ENCODE assay signal across 14 cellular contexts in genomic region chr6:132560087-132560486, GRCh38. TPM values are rescaled to one million over a fixed set of nuclear protein-coding genes. Genes with fewer than 3 reads are reported as not detected.
"Had no signal": no experiment of that assay in that cellular context is flagged by ENCODE, and none has a peak within 500 bp of the region (broad histone marks: within the 10 kb centered on the region; RNA-seq: fewer than 3 reads in every experiment).

No MANE protein-coding gene starts in this region.

RNA-seq across cellular contexts. Expression of gene TAAR8, which starts 7.6 kb away (rescaled TPM):
- total RNA-seq: activated B cell treated with CpG ODN at 0.5 μM for 24 hours; activated CD4-positive, alpha-beta memory T cell treated with anti-CD3 and anti-CD28 coated beads for 36 hours; activated CD4-positive, alpha-beta memory T cell treated with anti-CD3 and anti-CD28 coated beads, Interleukin-2, amount 10 ng/mL, durations not matched to agents 7 days and 5 days; activated CD4-positive, alpha-beta T cell treated with anti-CD3 and anti-CD28 coated beads for 36 hours; activated CD4-positive, alpha-beta T cell treated with anti-CD3 and anti-CD28 coated beads, Interleukin-2, amount 10 ng/mL, durations not matched to agents 24 days and 14 days; activated CD4-positive, alpha-beta T cell treated with anti-CD3 and anti-CD28 coated beads, Interleukin-2, amount 10 ng/mL, durations not matched to agents 7 days and 5 days; activated CD8-positive, alpha-beta memory T cell treated with anti-CD3 and anti-CD28 coated beads for 36 hours; activated CD8-positive, alpha-beta memory T cell treated with anti-CD3 and anti-CD28 coated beads, Interleukin-2, amount 10 ng/mL, durations not matched to agents 7 days and 5 days; activated CD8-positive, alpha-beta T cell treated with anti-CD3 and anti-CD28 coated beads for 36 hours; activated CD8-positive, alpha-beta T cell treated with anti-CD3 and anti-CD28 coated beads, Interleukin-2, amount 10 ng/mL, durations not matched to agents 7 days and 5 days; T-helper 1 cell treated with Interleukin-12 subunit alpha and Interleukin-12 subunit beta and Interleukin-4 antibody, amounts not matched to agents 30 ng/mL and 1 ng/mL, for 36 hours; T-helper 17 cell; T-helper 2 cell treated with Interferon-gamma antibody and Interleukin-4, amounts not matched to agents 100 ng/mL and 5 ng/mL, for 36 hours; WTC11 had no signal

RNA-seq across cellular contexts. Expression of gene TAAR6, which starts 10.0 kb away (rescaled TPM):
- total RNA-seq: activated B cell treated with CpG ODN at 0.5 μM for 24 hours; activated CD4-positive, alpha-beta memory T cell treated with anti-CD3 and anti-CD28 coated beads for 36 hours; activated CD4-positive, alpha-beta memory T cell treated with anti-CD3 and anti-CD28 coated beads, Interleukin-2, amount 10 ng/mL, durations not matched to agents 7 days and 5 days; activated CD4-positive, alpha-beta T cell treated with anti-CD3 and anti-CD28 coated beads for 36 hours; activated CD4-positive, alpha-beta T cell treated with anti-CD3 and anti-CD28 coated beads, Interleukin-2, amount 10 ng/mL, durations not matched to agents 24 days and 14 days; activated CD4-positive, alpha-beta T cell treated with anti-CD3 and anti-CD28 coated beads, Interleukin-2, amount 10 ng/mL, durations not matched to agents 7 days and 5 days; activated CD8-positive, alpha-beta memory T cell treated with anti-CD3 and anti-CD28 coated beads for 36 hours; activated CD8-positive, alpha-beta memory T cell treated with anti-CD3 and anti-CD28 coated beads, Interleukin-2, amount 10 ng/mL, durations not matched to agents 7 days and 5 days; activated CD8-positive, alpha-beta T cell treated with anti-CD3 and anti-CD28 coated beads for 36 hours; activated CD8-positive, alpha-beta T cell treated with anti-CD3 and anti-CD28 coated beads, Interleukin-2, amount 10 ng/mL, durations not matched to agents 7 days and 5 days; T-helper 1 cell treated with Interleukin-12 subunit alpha and Interleukin-12 subunit beta and Interleukin-4 antibody, amounts not matched to agents 30 ng/mL and 1 ng/mL, for 36 hours; T-helper 17 cell; T-helper 2 cell treated with Interferon-gamma antibody and Interleukin-4, amounts not matched to agents 100 ng/mL and 5 ng/mL, for 36 hours; WTC11 had no signal

RNA-seq across cellular contexts. Expression of gene TAAR9, which starts 22.0 kb away (rescaled TPM):
- total RNA-seq: activated B cell treated with CpG ODN at 0.5 μM for 24 hours; activated CD4-positive, alpha-beta memory T cell treated with anti-CD3 and anti-CD28 coated beads for 36 hours; activated CD4-positive, alpha-beta memory T cell treated with anti-CD3 and anti-CD28 coated beads, Interleukin-2, amount 10 ng/mL, durations not matched to agents 7 days and 5 days; activated CD4-positive, alpha-beta T cell treated with anti-CD3 and anti-CD28 coated beads for 36 hours; activated CD4-positive, alpha-beta T cell treated with anti-CD3 and anti-CD28 coated beads, Interleukin-2, amount 10 ng/mL, durations not matched to agents 24 days and 14 days; activated CD4-positive, alpha-beta T cell treated with anti-CD3 and anti-CD28 coated beads, Interleukin-2, amount 10 ng/mL, durations not matched to agents 7 days and 5 days; activated CD8-positive, alpha-beta memory T cell treated with anti-CD3 and anti-CD28 coated beads for 36 hours; activated CD8-positive, alpha-beta memory T cell treated with anti-CD3 and anti-CD28 coated beads, Interleukin-2, amount 10 ng/mL, durations not matched to agents 7 days and 5 days; activated CD8-positive, alpha-beta T cell treated with anti-CD3 and anti-CD28 coated beads for 36 hours; activated CD8-positive, alpha-beta T cell treated with anti-CD3 and anti-CD28 coated beads, Interleukin-2, amount 10 ng/mL, durations not matched to agents 7 days and 5 days; T-helper 1 cell treated with Interleukin-12 subunit alpha and Interleukin-12 subunit beta and Interleukin-4 antibody, amounts not matched to agents 30 ng/mL and 1 ng/mL, for 36 hours; T-helper 17 cell; T-helper 2 cell treated with Interferon-gamma antibody and Interleukin-4, amounts not matched to agents 100 ng/mL and 5 ng/mL, for 36 hours; WTC11 had no signal

RNA-seq across cellular contexts. Expression of gene TAAR5, which starts 29.5 kb away (rescaled TPM):
- total RNA-seq: activated B cell treated with CpG ODN at 0.5 μM for 24 hours; activated CD4-positive, alpha-beta memory T cell treated with anti-CD3 and anti-CD28 coated beads for 36 hours; activated CD4-positive, alpha-beta memory T cell treated with anti-CD3 and anti-CD28 coated beads, Interleukin-2, amount 10 ng/mL, durations not matched to agents 7 days and 5 days; activated CD4-positive, alpha-beta T cell treated with anti-CD3 and anti-CD28 coated beads for 36 hours; activated CD4-positive, alpha-beta T cell treated with anti-CD3 and anti-CD28 coated beads, Interleukin-2, amount 10 ng/mL, durations not matched to agents 24 days and 14 days; activated CD4-positive, alpha-beta T cell treated with anti-CD3 and anti-CD28 coated beads, Interleukin-2, amount 10 ng/mL, durations not matched to agents 7 days and 5 days; activated CD8-positive, alpha-beta memory T cell treated with anti-CD3 and anti-CD28 coated beads for 36 hours; activated CD8-positive, alpha-beta memory T cell treated with anti-CD3 and anti-CD28 coated beads, Interleukin-2, amount 10 ng/mL, durations not matched to agents 7 days and 5 days; activated CD8-positive, alpha-beta T cell treated with anti-CD3 and anti-CD28 coated beads for 36 hours; activated CD8-positive, alpha-beta T cell treated with anti-CD3 and anti-CD28 coated beads, Interleukin-2, amount 10 ng/mL, durations not matched to agents 7 days and 5 days; T-helper 1 cell treated with Interleukin-12 subunit alpha and Interleukin-12 subunit beta and Interleukin-4 antibody, amounts not matched to agents 30 ng/mL and 1 ng/mL, for 36 hours; T-helper 17 cell; T-helper 2 cell treated with Interferon-gamma antibody and Interleukin-4, amounts not matched to agents 100 ng/mL and 5 ng/mL, for 36 hours; WTC11 had no signal
